ENCODE assay signal across 12 cellular contexts in genomic region chr14:92759679-92760523, GRCh38. TPM values are rescaled to one million over a fixed set of nuclear protein-coding genes. Genes with fewer than 3 reads are reported as not detected.
DNase-seq lines count a peak whose midpoint lies in the region; ATAC-seq, FAIRE-seq and TF ChIP-seq lines count a peak whose summit lies in the region.
"Had no signal": no experiment of that assay in that cellular context is flagged by ENCODE, and none has a peak within 500 bp of the region (broad histone marks: within the 10 kb centered on the region; RNA-seq: fewer than 3 reads in every experiment).

No MANE protein-coding gene starts in this region.

- no peaks in the 10 kb centered on the region for H3K36me3 ChIP-seq in CD4-positive, CD25-positive, alpha-beta regulatory T cell (ENCODE audit: control insufficient read depth, insufficient read depth, low read length)
- H3K36me3 ChIP-seq in KMS-11 (ENCODE audit: insufficient read depth), result no peaks in the 10 kb centered on the region
- no peaks in the 10 kb centered on the region for H3K36me3 ChIP-seq in K562 (ENCODE audit: control insufficient read depth, insufficient read depth, low read length)
- H3K36me3 ChIP-seq: heart right ventricle, right atrium auricular region had no signal

- BruUV-seq in K562 (replicated peaks; lab: Mats Ljungman, UMichigan), result no TSS peak

- no peak overlapping the region for H3K27ac ChIP-seq in CD4-positive, CD25-positive, alpha-beta regulatory T cell (ENCODE audit: insufficient read depth, low read length, poor library complexity, severe bottlenecking)
- peak overlapping the region; percentile 86 for H3K27ac ChIP-seq in KMS-11
- H3K27ac ChIP-seq in K562 (ENCODE audit: extremely low read depth, low read depth, low read length), result peak overlapping the region; percentile 69; the same call in 2 of the 3 replicates
- H3K27ac ChIP-seq: heart right ventricle, right atrium auricular region had no signal

- H3K79me2 ChIP-seq in KMS-11 (ENCODE audit: insufficient read depth, low read depth) (no peaks in the 10 kb centered on the region), K562 (ENCODE audit: control insufficient read depth, insufficient read depth, low read length) (no peaks in the 10 kb centered on the region)

- H3K4me3 ChIP-seq in CD4-positive, CD25-positive, alpha-beta regulatory T cell (ENCODE audit: low read depth, low read length), result peak overlapping the region; percentile 62
- H3K4me3 ChIP-seq in KMS-11 (IDR thresholded peaks at IDR 0.05; ENCODE audit: insufficient read depth, low read depth, low read length) (no peak overlapping the region), K562 (no peak overlapping the region)
- H3K4me3 ChIP-seq: heart right ventricle, right atrium auricular region had no signal

- H4K20me1 ChIP-seq in KMS-11 (ENCODE audit: insufficient read depth) (no peaks in the 10 kb centered on the region), K562 (replicated peaks; ENCODE audit: control insufficient read depth, insufficient read depth, low read length) (no peaks in the 10 kb centered on the region)

- peaks cover 12% of the 10 kb centered on the region for H3K4me1 ChIP-seq in CD4-positive, CD25-positive, alpha-beta regulatory T cell (ENCODE audit: control insufficient read depth, insufficient read depth, low read length, poor library complexity, severe bottlenecking)
- H3K4me1 ChIP-seq in KMS-11 (ENCODE audit: low read depth, poor library complexity, severe bottlenecking) (peaks cover 68% of the 10 kb centered on the region), K562 (replicated peaks in 1 of 2; ENCODE audit: control insufficient read depth in 2 of 2, insufficient read depth in 2 of 2, low read length in 2 of 2) (peaks cover 0 to 11% of the 10 kb centered on the region in 2 experiments; a peak in 3 of 5 replicates)
- H3K4me1 ChIP-seq: right atrium auricular region had no signal

- peaks cover 16 to 24% (median 22%) of the 10 kb centered on the region in 4 donors for H3K4me1 Mint-ChIP-seq in CD4-positive, CD25-positive, alpha-beta regulatory T cell
- peaks cover 0 to 7% of the 10 kb centered on the region in 2 donors for H3K4me1 Mint-ChIP-seq in natural killer cell treated with Interleukin-12 subunit alpha and Interleukin-12 subunit beta and Interleukin-15 and Interleukin-18, amount 100 ng/mL, for 72 hours (ENCODE audit: low read depth in 2 of 2)
- H3K4me1 Mint-ChIP-seq in chondrocyte (ENCODE audit: low read depth), result peaks cover 5% of the 10 kb centered on the region

- TF ChIP-seq EP300 in K562 (IDR thresholded peaks at IDR 0.05; ENCODE audit: low read length), result no peak

- no peak for TF ChIP-seq POLR2A in K562 (conservative IDR thresholded peaks at IDR 0.05)

- peak overlapping the region; percentile 80 for H3K4me2 ChIP-seq in KMS-11
- peak overlapping the region; percentile 49 for H3K4me2 ChIP-seq in K562 (ENCODE audit: insufficient read depth, low read length)

- intact Hi-C loops in K562 (cut with micrococcal nuclease), result no loop called here
- intact Hi-C loops in cardiac septum (cut with DNase I), result loop anchor here (5.0 kb wide), 1 partner anchor 38 kb away; no protein-coding TSS in a partner anchor

- H3K9me1 ChIP-seq in K562 (ENCODE audit: control insufficient read depth, insufficient read depth, low read length), result no peaks in the 10 kb centered on the region

- H3K4me3 Mint-ChIP-seq in CD4-positive, CD25-positive, alpha-beta regulatory T cell, result peak overlapping the region; percentile 40 to 82 (median 63)
- H3K4me3 Mint-ChIP-seq in natural killer cell treated with Interleukin-12 subunit alpha and Interleukin-12 subunit beta and Interleukin-15 and Interleukin-18, amount 100 ng/mL, for 72 hours, result no peak overlapping the region
- no peak overlapping the region for H3K4me3 Mint-ChIP-seq in chondrocyte (ENCODE audit: unreplicated experiment)
- H3K4me3 Mint-ChIP-seq: naive thymus-derived CD8-positive, alpha-beta T cell had no signal

- H3K9ac ChIP-seq in KMS-11 (peak overlapping the region; percentile 43; the same call in 1 of the 2 replicates), K562 (ENCODE audit: insufficient read depth in 1 of 2, low read depth in 2 of 2, low read length in 2 of 2) (no peak overlapping the region; a peak in 1 of 4 replicates)

- FAIRE-seq in K562 (lab: Jason Lieb, UNC), result no peak

- H3K36me3 Mint-ChIP-seq in CD4-positive, CD25-positive, alpha-beta regulatory T cell, result no peaks in the 10 kb centered on the region
- no peaks in the 10 kb centered on the region for H3K36me3 Mint-ChIP-seq in natural killer cell treated with Interleukin-12 subunit alpha and Interleukin-12 subunit beta and Interleukin-15 and Interleukin-18, amount 100 ng/mL, for 72 hours
- no peaks in the 10 kb centered on the region for H3K36me3 Mint-ChIP-seq in chondrocyte (ENCODE audit: low read depth)
- H3K36me3 Mint-ChIP-seq: naive thymus-derived CD8-positive, alpha-beta T cell had no signal

- peak; percentile 34 to 44 for ATAC-seq in CD4-positive, CD25-positive, alpha-beta regulatory T cell (ENCODE audit: low read depth in 2 of 2)
- ATAC-seq in GM18511 (IDR thresholded peaks at IDR 0.05; ENCODE audit: unreplicated experiment), result peak; percentile 56
- 0 out of 3 replicates have a peak, but pooled peaks have one; percentile 19 for ATAC-seq in K562
- no peak for ATAC-seq in natural killer cell treated with Interleukin-12 subunit alpha and Interleukin-12 subunit beta and Interleukin-15 and Interleukin-18, amount 100 ng/mL, for 72 hours
- ATAC-seq: heart right ventricle; left lobe of liver; naive thymus-derived CD8-positive, alpha-beta T cell had no signal

- H2AFZ ChIP-seq in KMS-11 (ENCODE audit: low read depth) (peak overlapping the region; percentile 40; the same call in 1 of the 2 replicates), K562 (ENCODE audit: low read depth, low read length) (peak overlapping the region; percentile 79)

- in situ Hi-C loops in K562 (cut with MboI), result no loop called here

- no peak for TF ChIP-seq RAD21 in K562 (CRISPR knock-in tag; conservative IDR thresholded peaks at IDR 0.05 in 1 of 2, IDR thresholded peaks at IDR 0.05 in 1 of 2)

- H3K9me3 ChIP-seq in CD4-positive, CD25-positive, alpha-beta regulatory T cell (ENCODE audit: control insufficient read depth in 2 of 2, low read length in 2 of 2), result no peaks in the 10 kb centered on the region
- no peaks in the 10 kb centered on the region for H3K9me3 ChIP-seq in K562 (replicated peaks; ENCODE audit: control insufficient read depth, insufficient read depth, low read depth, low read length)
- H3K9me3 ChIP-seq: heart right ventricle, right atrium auricular region had no signal

- 53% methylated on average over 10 of the region's 12 CpGs for WGBS in K562 (ENCODE audit: insufficient coverage, low coverage, missing lambda C conversion rate)

- H3K27ac Mint-ChIP-seq in CD4-positive, CD25-positive, alpha-beta regulatory T cell, result peak overlapping the region; percentile 20 to 83 (median 58)
- no peak overlapping the region for H3K27ac Mint-ChIP-seq in natural killer cell treated with Interleukin-12 subunit alpha and Interleukin-12 subunit beta and Interleukin-15 and Interleukin-18, amount 100 ng/mL, for 72 hours
- no peak overlapping the region for H3K27ac Mint-ChIP-seq in chondrocyte (ENCODE audit: unreplicated experiment)

- POLR2A ChIA-PET in K562 (lab: Yijun Ruan, JAX), result interaction anchor here (0.6 to 1.2 kb wide), 5 partner anchors 8 to 34 kb away, joined by 3 to 5 read pairs (median 4); partner anchors contain the start of gene GOLGA5

- H3K9me3 Mint-ChIP-seq in CD4-positive, CD25-positive, alpha-beta regulatory T cell, result peaks cover 0 to 1% (median 0%) of the 10 kb centered on the region in 7 donors
- no peaks in the 10 kb centered on the region for H3K9me3 Mint-ChIP-seq in natural killer cell treated with Interleukin-12 subunit alpha and Interleukin-12 subunit beta and Interleukin-15 and Interleukin-18, amount 100 ng/mL, for 72 hours
- no peaks in the 10 kb centered on the region for H3K9me3 Mint-ChIP-seq in chondrocyte (ENCODE audit: low read depth)
- H3K9me3 Mint-ChIP-seq: naive thymus-derived CD8-positive, alpha-beta T cell had no signal

- CTCF ChIA-PET in K562 (lab: Yijun Ruan, JAX; ENCODE audit: low intra/inter-chr PET ratio), result no interaction called here

- H3K27me3 Mint-ChIP-seq in CD4-positive, CD25-positive, alpha-beta regulatory T cell, result no peaks in the 10 kb centered on the region
- H3K27me3 Mint-ChIP-seq in natural killer cell treated with Interleukin-12 subunit alpha and Interleukin-12 subunit beta and Interleukin-15 and Interleukin-18, amount 100 ng/mL, for 72 hours, result peaks cover 48 to 51% of the 10 kb centered on the region in 2 donors
- peaks cover 13% of the 10 kb centered on the region for H3K27me3 Mint-ChIP-seq in chondrocyte (ENCODE audit: low read depth)

- no peak for TF ChIP-seq CTCF in KMS-11 (conservative IDR thresholded peaks at IDR 0.05; ENCODE audit: low read depth, low read length)
- TF ChIP-seq CTCF in K562 (IDR thresholded peaks at IDR 0.05 in 2 of 3, conservative IDR thresholded peaks at IDR 0.05 in 1 of 3; ENCODE audit: insufficient read depth in 2 of 3, low read depth in 1 of 3, low read length in 3 of 3), result no peak
- no peak for TF ChIP-seq CTCF in chondrocyte (IDR thresholded peaks at IDR 0.05)

- H3K27me3 ChIP-seq in CD4-positive, CD25-positive, alpha-beta regulatory T cell (ENCODE audit: control insufficient read depth, insufficient read depth, low read length), result no peaks in the 10 kb centered on the region
- H3K27me3 ChIP-seq in KMS-11 (ENCODE audit: insufficient read depth, low read depth) (no peaks in the 10 kb centered on the region), K562 (ENCODE audit: control insufficient read depth in 2 of 2, insufficient read depth in 2 of 2, low read length in 2 of 2) (no peaks in the 10 kb centered on the region)
- H3K27me3 ChIP-seq: heart right ventricle, right atrium auricular region had no signal

- DNase-seq in CD4-positive, CD25-positive, alpha-beta regulatory T cell, result peak in 1 of 3 donors; percentile 62
- DNase-seq in K562 (ENCODE audit: extremely low read depth in 1 of 4, low spot score in 3 of 4) (no peak), cardiac septum (ENCODE audit: low spot score) (no peak), mucosa of gallbladder (ENCODE audit: low spot score) (no peak), chondrocyte (ENCODE audit: low spot score) (no peak)
- DNase-seq in natural killer cell treated with Interleukin-12 subunit alpha and Interleukin-12 subunit beta and Interleukin-15 and Interleukin-18, amount 100 ng/mL, for 72 hours (ENCODE audit: low spot score), result no peak
- DNase-seq: heart right ventricle; naive thymus-derived CD8-positive, alpha-beta T cell had no signal

RNA-seq across cellular contexts. Expression of gene LGMN, which starts 11.5 kb away (rescaled TPM):
- total RNA-seq in CD4-positive, CD25-positive, alpha-beta regulatory T cell, result 10.9 TPM
- 10 to 100 TPM; 15.4 to 34.4 (median 19.7) TPM for polyA plus RNA-seq in CD4-positive, CD25-positive, alpha-beta regulatory T cell
- 1.3 and 3.3 TPM in 2 replicates for total RNA-seq in K562 (2011; cell fraction: chromatin; rRNA removed; ENCODE audit: low replicate concordance)
- 3.9 and 4.8 TPM in 2 replicates for total RNA-seq in K562 (2011; cell fraction: nucleolus; rRNA removed)
- total RNA-seq in K562 (2011; cell fraction: nucleoplasm; rRNA removed), result 2.0 and 3.5 TPM in 2 replicates
- total RNA-seq in K562 (2014; rRNA removed) (0.69 TPM in 1 of 2 replicates, not detected in the other), K562 (2014; rRNA removed; fragmentation: Illumina TruSeq; extraction: Trizol) (0.29 and 0.44 TPM in 2 replicates), K562 (2015; rRNA removed; fragmentation: Illumina TruSeq; extraction: Trizol) (0.43 and 0.53 TPM in 2 replicates), K562 (2021) (0.89 and 1.3 TPM in 2 replicates), cardiac septum (81.8 TPM), mucosa of gallbladder (158 TPM), chondrocyte (72.2 to 134 TPM (median 130 TPM) in 3 replicates)
- polyA plus RNA-seq in K562 (2011; rRNA removed) (1.4 and 14.3 TPM in 2 replicates), K562 (2014; fragmentation: Illumina TruSeq; extraction: Trizol) (0.27 and 0.36 TPM in 2 replicates), K562 (2014; fragmentation: Nextera tagmentation; extraction: Ambion mirVana) (under 1 TPM in 1 of 2 experiments, not detected in 1; 0.15 TPM), K562 (2014; rRNA removed) (0.05 and 0.70 TPM in 2 replicates)
- polyA plus RNA-seq in K562 (2011; cell fraction: cytosol; rRNA removed), result 1.3 and 16.1 TPM in 2 replicates
- polyA plus RNA-seq in K562 (2011; cell fraction: nucleus; rRNA removed), result 0.80 and 11.7 TPM in 2 replicates
- 0.91 and 2.0 TPM in 2 replicates for polyA plus RNA-seq in K562 (2012)
- polyA minus RNA-seq in K562 (2011; rRNA and poly(A)+ RNA removed), result 0.56 and 10.3 TPM in 2 replicates
- polyA minus RNA-seq in K562 (2011; cell fraction: cytosol; rRNA and poly(A)+ RNA removed), result 1.6 and 11.6 TPM in 2 replicates
- polyA minus RNA-seq in K562 (2011; cell fraction: nucleus; rRNA and poly(A)+ RNA removed), result 1.2 and 8.9 TPM in 2 replicates
- total RNA-seq in natural killer cell treated with Interleukin-12 subunit alpha and Interleukin-12 subunit beta and Interleukin-15 and Interleukin-18, amount 100 ng/mL, for 72 hours, result not detected

RNA-seq across cellular contexts. Expression of gene GOLGA5, which starts 34.2 kb away (rescaled TPM):
- 14.8 TPM for total RNA-seq in CD4-positive, CD25-positive, alpha-beta regulatory T cell
- 10 to 100 TPM; 18.5 to 23.7 (median 21.4) TPM for polyA plus RNA-seq in CD4-positive, CD25-positive, alpha-beta regulatory T cell
- total RNA-seq in K562 (2011; cell fraction: chromatin; rRNA removed; ENCODE audit: low replicate concordance), result 13.0 and 24.3 TPM in 2 replicates
- 8.0 and 8.6 TPM in 2 replicates for total RNA-seq in K562 (2011; cell fraction: nucleolus; rRNA removed)
- 10.9 and 13.4 TPM in 2 replicates for total RNA-seq in K562 (2011; cell fraction: nucleoplasm; rRNA removed)
- total RNA-seq in K562 (2014; rRNA removed) (11.6 and 12.0 TPM in 2 replicates), K562 (2014; rRNA removed; fragmentation: Illumina TruSeq; extraction: Trizol) (16.9 and 19.4 TPM in 2 replicates), K562 (2015; rRNA removed; fragmentation: Illumina TruSeq; extraction: Trizol) (15.0 and 15.3 TPM in 2 replicates), K562 (2021) (11.1 and 12.0 TPM in 2 replicates), cardiac septum (24.2 TPM), mucosa of gallbladder (35.2 TPM), chondrocyte (51.9 to 60.8 TPM (median 52.9 TPM) in 3 replicates)
- polyA plus RNA-seq in K562 (2011; rRNA removed) (19.6 and 21.6 TPM in 2 replicates), K562 (2014; fragmentation: Illumina TruSeq; extraction: Trizol) (15.5 and 18.9 TPM in 2 replicates), K562 (2014; fragmentation: Nextera tagmentation; extraction: Ambion mirVana) (1 to 10 TPM; 5.7 to 7.3 TPM), K562 (2014; rRNA removed) (12.7 and 14.2 TPM in 2 replicates)
- 5.2 and 11.0 TPM in 2 replicates for polyA plus RNA-seq in K562 (2011; cell fraction: cytosol; rRNA removed)
- polyA plus RNA-seq in K562 (2011; cell fraction: nucleus; rRNA removed), result 5.0 and 9.6 TPM in 2 replicates
- 9.5 and 12.7 TPM in 2 replicates for polyA plus RNA-seq in K562 (2012)
- 16.9 and 29.5 TPM in 2 replicates for polyA minus RNA-seq in K562 (2011; rRNA and poly(A)+ RNA removed)
- 11.5 and 13.6 TPM in 2 replicates for polyA minus RNA-seq in K562 (2011; cell fraction: cytosol; rRNA and poly(A)+ RNA removed)
- 6.1 and 19.2 TPM in 2 replicates for polyA minus RNA-seq in K562 (2011; cell fraction: nucleus; rRNA and poly(A)+ RNA removed)
- 10 to 100 TPM; 21.0 to 24.2 TPM for total RNA-seq in natural killer cell treated with Interleukin-12 subunit alpha and Interleukin-12 subunit beta and Interleukin-15 and Interleukin-18, amount 100 ng/mL, for 72 hours

Comparison
In these comparisons a context has a peak if more than half of its experiments do, and no peak if none do; other contexts are left out.
1. ATAC-seq: peak in CD4-positive, CD25-positive, alpha-beta regulatory T cell (2 of 2), GM18511 (single experiment) and K562 (single experiment); none in natural killer cell treated with Interleukin-12 subunit alpha and Interleukin-12 subunit beta and Interleukin-15 and Interleukin-18, amount 100 ng/mL, for 72 hours (0 of 2).
2. H3K27ac Mint-ChIP-seq: peak in CD4-positive, CD25-positive, alpha-beta regulatory T cell (3 of 3); none in natural killer cell treated with Interleukin-12 subunit alpha and Interleukin-12 subunit beta and Interleukin-15 and Interleukin-18, amount 100 ng/mL, for 72 hours (0 of 2) and chondrocyte (single experiment).
3. H3K4me3 Mint-ChIP-seq: peak in CD4-positive, CD25-positive, alpha-beta regulatory T cell (4 of 4); none in natural killer cell treated with Interleukin-12 subunit alpha and Interleukin-12 subunit beta and Interleukin-15 and Interleukin-18, amount 100 ng/mL, for 72 hours (single experiment) and chondrocyte (single experiment).